In genomic region chr19:42245247-42245646, GRCh38 we compare ENCODE assay signal across 1 cellular context.
A peak's percentile ranks its signal among the peaks of the same experiment; 100 is the strongest.
TF ChIP-seq lines count a peak whose summit lies in the region.

No MANE protein-coding gene starts in this region.

TF ChIP-seq in HEK293, 187 proteins besides CTCF, POLR2A, EP300 and RAD21:
- TF ChIP-seq ZNF121 (tag by site-specific recombination; IDR thresholded peaks at IDR 0.05), result 0 out of 2 replicates have a peak, but pooled peaks have one; percentile 11
